ENCODE assay signal across 26 cellular contexts in the genomic region with DNA sequence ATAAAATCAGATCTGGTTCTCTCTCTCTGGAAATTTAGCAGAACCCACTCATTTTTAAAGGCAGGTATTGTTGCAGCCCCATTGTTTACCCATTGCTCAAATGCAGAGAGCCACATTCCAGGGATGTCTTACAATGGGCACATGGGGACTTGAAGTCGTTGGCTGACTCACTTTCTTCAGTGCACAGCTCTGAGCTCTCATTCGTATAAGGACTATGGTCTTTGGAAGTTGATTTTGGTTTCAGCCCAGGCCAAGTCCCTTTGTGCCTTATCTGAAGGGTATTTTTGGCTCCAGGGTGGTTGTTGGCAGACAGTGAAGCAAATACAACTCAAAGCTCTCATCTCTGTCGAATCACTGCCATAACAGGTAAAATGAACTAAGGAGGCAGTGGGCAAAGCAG. TPM values are rescaled to one million over a fixed set of nuclear protein-coding genes. Genes with fewer than 3 reads are reported as not detected.
A peak's percentile ranks its signal among the peaks of the same experiment; 100 is the strongest.
DNase-seq lines count a peak whose midpoint lies in the region; ATAC-seq, FAIRE-seq and TF ChIP-seq lines count a peak whose summit lies in the region.
"Had no signal": no experiment of that assay in that cellular context is flagged by ENCODE, and none has a peak within 500 bp of the region (broad histone marks: within the 10 kb centered on the region; RNA-seq: fewer than 3 reads in every experiment).

No MANE protein-coding gene starts in this region.

- no peak for TF ChIP-seq CTCF in endodermal cell (conservative IDR thresholded peaks at IDR 0.05)
- no peak for TF ChIP-seq CTCF in lower lobe of right lung (IDR thresholded peaks at IDR 0.05)
- TF ChIP-seq CTCF in coronary artery (IDR thresholded peaks at IDR 0.05) = no peak

- H3K27ac ChIP-seq in endodermal cell (ENCODE audit: low read depth, low read length) (no peak overlapping the region), lower lobe of right lung (no peak overlapping the region), coronary artery (no peak overlapping the region)
- H3K27ac ChIP-seq: BLaER1 treated with 17β-estradiol and CSF1 and Interleukin-3, amounts not matched to agents 10 nM and 100 nM; esophagus squamous epithelium; RWPE1 had no signal

- H3K27me3 ChIP-seq in NT2/D1 (ENCODE audit: insufficient read depth, insufficient read length) (no peaks in the 10 kb centered on the region), endodermal cell (ENCODE audit: control insufficient read depth, insufficient read depth, low read length, poor library complexity, severe bottlenecking) (no peaks in the 10 kb centered on the region), lower lobe of right lung (ENCODE audit: low read depth) (no peaks in the 10 kb centered on the region)
- H3K27me3 ChIP-seq: BLaER1 treated with 17β-estradiol and CSF1 and Interleukin-3, amounts not matched to agents 10 nM and 100 nM; esophagus squamous epithelium had no signal

- peak overlapping the region; percentile 44 for H3K27ac Mint-ChIP-seq in endodermal cell
- H3K27ac Mint-ChIP-seq: activated CD4-positive, alpha-beta T cell treated with anti-CD3 and anti-CD28 coated beads, Interleukin-2, amount 10 ng/mL, durations not matched to agents 24 days and 14 days; activated naive CD8-positive, alpha-beta T cell; nephron; stimulated activated effector memory CD8-positive, alpha-beta T cell treated with anti-CD3 and anti-CD28 coated beads, Interleukin-12 subunit alpha, Interleukin-12 subunit beta, amount 100 ng/mL, for 72 hours had no signal

- peaks cover 8% of the 10 kb centered on the region for H3K4me1 ChIP-seq in NT2/D1 (ENCODE audit: insufficient read depth, insufficient read length)
- no peaks in the 10 kb centered on the region for H3K4me1 ChIP-seq in endodermal cell (ENCODE audit: control insufficient read depth, insufficient read depth, low read length)
- no peaks in the 10 kb centered on the region for H3K4me1 ChIP-seq in lower lobe of right lung
- H3K4me1 ChIP-seq: Caco-2 had no signal

- H3K36me3 Mint-ChIP-seq in endodermal cell (ENCODE audit: low read depth) = no peaks in the 10 kb centered on the region
- H3K36me3 Mint-ChIP-seq: activated naive CD8-positive, alpha-beta T cell; stimulated activated effector memory CD8-positive, alpha-beta T cell treated with anti-CD3 and anti-CD28 coated beads, Interleukin-12 subunit alpha, Interleukin-12 subunit beta, amount 100 ng/mL, for 72 hours had no signal

- WGBS in endodermal cell (ENCODE audit: insufficient coverage in 1 of 2, insufficient read length in 1 of 2), 2 experiments = 17 to 52% methylated on average over 2 to 3 of the region's 3 CpGs

- no peak overlapping the region for H3K4me3 Mint-ChIP-seq in endodermal cell
- H3K4me3 Mint-ChIP-seq: activated CD4-positive, alpha-beta T cell treated with anti-CD3 and anti-CD28 coated beads, Interleukin-2, amount 10 ng/mL, durations not matched to agents 24 days and 14 days; activated naive CD8-positive, alpha-beta T cell; nephron; stimulated activated effector memory CD8-positive, alpha-beta T cell treated with anti-CD3 and anti-CD28 coated beads, Interleukin-12 subunit alpha, Interleukin-12 subunit beta, amount 100 ng/mL, for 72 hours had no signal

- DNase-seq in ELF-1 (ENCODE audit: low read depth, low spot score) (peak; percentile 54), NT2/D1 (ENCODE audit: low read depth, low spot score) (peak; percentile 62), endodermal cell (peak; percentile 57), lower lobe of right lung (no peak), coronary artery (ENCODE audit: low spot score) (no peak), NCI-H146 treated with DMSO at 0.1 percent for 48 hours (lab: John Stamatoyannopoulos, UW; ENCODE audit: unreplicated experiment) (no peak), frontal cortex (ENCODE audit: low spot score in 2 of 2) (no peak)
- no peak for DNase-seq in activated T-cell treated with anti-CD3 and anti-CD28 coated beads, Interleukin-2, amount 50 U/mL, for 1 hour
- DNase-seq: activated CD4-positive, alpha-beta T cell treated with anti-CD3 and anti-CD28 coated beads, Interleukin-2, amount 10 ng/mL, durations not matched to agents 24 days and 14 days; DND-41; effector memory CD4-positive, alpha-beta T cell; esophagus squamous epithelium; left colon; NCI-H2107; NCI-H524 had no signal

- peak; percentile 85 to 92 for ATAC-seq in lower lobe of right lung
- ATAC-seq: HepG2, left colon had no signal

- H3K4me3 ChIP-seq in NT2/D1 (ENCODE audit: insufficient read length, low read depth) (no peak overlapping the region), endodermal cell (ENCODE audit: low read length) (no peak overlapping the region), lower lobe of right lung (no peak overlapping the region), coronary artery (no peak overlapping the region)
- H3K4me3 ChIP-seq: BLaER1 treated with 17β-estradiol and CSF1 and Interleukin-3, amounts not matched to agents 10 nM and 100 nM; esophagus squamous epithelium had no signal

- H3K9ac ChIP-seq in NT2/D1 (ENCODE audit: insufficient read length, low read depth) (no peak overlapping the region), endodermal cell (ENCODE audit: extremely low read depth, low read length, poor library complexity, severe bottlenecking) (no peak overlapping the region)
- H3K9ac ChIP-seq: BLaER1 treated with 17β-estradiol and CSF1 and Interleukin-3, amounts not matched to agents 10 nM and 100 nM had no signal

- no peak for FAIRE-seq in frontal cortex (lab: Jason Lieb, UNC)
- FAIRE-seq: GM12892, GM19239, HepG2, TTC549 had no signal

- H3K36me3 ChIP-seq in NT2/D1 (ENCODE audit: insufficient read depth, insufficient read length, low read length) (no peaks in the 10 kb centered on the region), endodermal cell (ENCODE audit: control insufficient read depth, insufficient read depth, low read length) (no peaks in the 10 kb centered on the region), lower lobe of right lung (no peaks in the 10 kb centered on the region)
- H3K36me3 ChIP-seq: BLaER1 treated with 17β-estradiol and CSF1 and Interleukin-3, amounts not matched to agents 10 nM and 100 nM; esophagus squamous epithelium had no signal

- H3K9me3 ChIP-seq in NT2/D1 (ENCODE audit: insufficient read depth, low read length) = peaks cover 13% of the 10 kb centered on the region; the same call in 1 of the 2 replicates
- peaks cover 5% of the 10 kb centered on the region for H3K9me3 ChIP-seq in endodermal cell (ENCODE audit: control insufficient read depth, low read length)
- no peaks in the 10 kb centered on the region for H3K9me3 ChIP-seq in lower lobe of right lung
- H3K9me3 ChIP-seq: Caco-2, esophagus squamous epithelium had no signal

- peaks cover 15% of the 10 kb centered on the region for H3K9me3 Mint-ChIP-seq in endodermal cell
- H3K9me3 Mint-ChIP-seq: activated CD4-positive, alpha-beta T cell treated with anti-CD3 and anti-CD28 coated beads, Interleukin-2, amount 10 ng/mL, durations not matched to agents 24 days and 14 days had no signal

- peaks cover 9% of the 10 kb centered on the region for H3K4me1 Mint-ChIP-seq in endodermal cell
- H3K4me1 Mint-ChIP-seq: activated CD4-positive, alpha-beta T cell treated with anti-CD3 and anti-CD28 coated beads, Interleukin-2, amount 10 ng/mL, durations not matched to agents 24 days and 14 days; nephron; stimulated activated effector memory CD8-positive, alpha-beta T cell treated with anti-CD3 and anti-CD28 coated beads, Interleukin-12 subunit alpha, Interleukin-12 subunit beta, amount 100 ng/mL, for 72 hours had no signal

- H3K27me3 Mint-ChIP-seq in endodermal cell (ENCODE audit: insufficient read depth) = peaks cover 3% of the 10 kb centered on the region
- H3K27me3 Mint-ChIP-seq: activated CD4-positive, alpha-beta T cell treated with anti-CD3 and anti-CD28 coated beads, Interleukin-2, amount 10 ng/mL, durations not matched to agents 24 days and 14 days had no signal

- intact Hi-C loops in lower lobe of right lung (cut with DNase I) = no loop called here

RNA-seq across cellular contexts. Expression of a gene that starts 47.3 kb away (rescaled TPM):
- total RNA-seq in endodermal cell (10 to 100 TPM in 1 of 2 donors, 1 to 10 TPM in 1; 4.6 to 10.6 TPM), lower lobe of right lung (1.6 TPM), frontal cortex (4.5 TPM)
- 8.8 TPM for polyA plus RNA-seq in endodermal cell (2013, experiment 1 of 2)
- polyA plus RNA-seq in endodermal cell (2013, experiment 2 of 2) = 7.5 TPM
- total RNA-seq: activated CD4-positive, alpha-beta T cell treated with anti-CD3 and anti-CD28 coated beads, Interleukin-2, amount 10 ng/mL, durations not matched to agents 24 days and 14 days; Caco-2; HepG2; mononuclear cell had no signal
- polyA plus RNA-seq: HepG2 had no signal

Comparison
In these comparisons a context has a peak if more than half of its experiments do, and no peak if none do; other contexts are left out.
1. DNase-seq: peak in ELF-1 (single experiment), NT2/D1 (single experiment) and endodermal cell (single experiment); none in lower lobe of right lung (single experiment), coronary artery (single experiment), NCI-H146 treated with DMSO at 0.1 percent for 48 hours (single experiment), frontal cortex (0 of 2) and activated T-cell treated with anti-CD3 and anti-CD28 coated beads, Interleukin-2, amount 50 U/mL, for 1 hour (single experiment).